ENCODE assay signal across 1 cellular context in the genomic region with DNA sequence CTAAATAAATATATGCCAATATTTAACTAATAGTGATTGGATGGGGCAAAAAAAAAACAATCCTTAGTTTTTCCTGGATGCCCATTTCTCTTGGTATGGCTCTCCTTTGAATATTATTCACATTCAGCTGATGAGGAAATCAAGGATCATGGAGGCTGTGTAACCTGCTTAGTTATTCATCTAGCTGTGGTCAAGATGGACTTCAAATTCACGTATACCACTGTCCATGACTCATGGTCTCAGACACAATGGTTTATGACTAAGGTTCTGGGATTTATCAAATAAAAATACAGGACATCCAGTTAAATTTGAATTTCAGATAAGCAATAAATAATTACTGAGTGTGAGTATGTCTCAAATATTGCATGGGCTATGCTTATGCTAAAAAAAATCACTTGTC.
TF ChIP-seq lines count a peak whose summit lies in the region.

No MANE protein-coding gene starts in this region.

TF ChIP-seq in WTC11, 78 proteins besides CTCF, POLR2A, EP300 and RAD21 (continued from another document):
- TF ChIP-seq, protein P1, sequence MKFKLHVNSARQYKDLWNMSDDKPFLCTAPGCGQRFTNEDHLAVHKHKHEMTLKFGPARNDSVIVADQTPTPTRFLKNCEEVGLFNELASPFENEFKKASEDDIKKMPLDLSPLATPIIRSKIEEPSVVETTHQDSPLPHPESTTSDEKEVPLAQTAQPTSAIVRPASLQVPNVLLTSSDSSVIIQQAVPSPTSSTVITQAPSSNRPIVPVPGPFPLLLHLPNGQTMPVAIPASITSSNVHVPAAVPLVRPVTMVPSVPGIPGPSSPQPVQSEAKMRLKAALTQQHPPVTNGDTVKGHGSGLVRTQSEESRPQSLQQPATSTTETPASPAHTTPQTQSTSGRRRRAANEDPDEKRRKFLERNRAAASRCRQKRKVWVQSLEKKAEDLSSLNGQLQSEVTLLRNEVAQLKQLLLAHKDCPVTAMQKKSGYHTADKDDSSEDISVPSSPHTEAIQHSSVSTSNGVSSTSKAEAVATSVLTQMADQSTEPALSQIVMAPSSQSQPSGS (CRISPR knock-in tag; IDR thresholded peaks at IDR 0.05; ENCODE audit: borderline replicate concordance, low read depth): no peak
- no peak for TF ChIP-seq TEAD4 (CRISPR knock-in tag; IDR thresholded peaks at IDR 0.05)
- no peak for TF ChIP-seq ZNF423 (CRISPR knock-in tag; IDR thresholded peaks at IDR 0.05)
- no peak for TF ChIP-seq JAZF1 (CRISPR knock-in tag; IDR thresholded peaks at IDR 0.05)
- TF ChIP-seq, protein P2, sequence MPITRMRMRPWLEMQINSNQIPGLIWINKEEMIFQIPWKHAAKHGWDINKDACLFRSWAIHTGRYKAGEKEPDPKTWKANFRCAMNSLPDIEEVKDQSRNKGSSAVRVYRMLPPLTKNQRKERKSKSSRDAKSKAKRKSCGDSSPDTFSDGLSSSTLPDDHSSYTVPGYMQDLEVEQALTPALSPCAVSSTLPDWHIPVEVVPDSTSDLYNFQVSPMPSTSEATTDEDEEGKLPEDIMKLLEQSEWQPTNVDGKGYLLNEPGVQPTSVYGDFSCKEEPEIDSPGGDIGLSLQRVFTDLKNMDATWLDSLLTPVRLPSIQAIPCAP (CRISPR knock-in tag; IDR thresholded peaks at IDR 0.05): no peak
- TF ChIP-seq, protein P3, sequence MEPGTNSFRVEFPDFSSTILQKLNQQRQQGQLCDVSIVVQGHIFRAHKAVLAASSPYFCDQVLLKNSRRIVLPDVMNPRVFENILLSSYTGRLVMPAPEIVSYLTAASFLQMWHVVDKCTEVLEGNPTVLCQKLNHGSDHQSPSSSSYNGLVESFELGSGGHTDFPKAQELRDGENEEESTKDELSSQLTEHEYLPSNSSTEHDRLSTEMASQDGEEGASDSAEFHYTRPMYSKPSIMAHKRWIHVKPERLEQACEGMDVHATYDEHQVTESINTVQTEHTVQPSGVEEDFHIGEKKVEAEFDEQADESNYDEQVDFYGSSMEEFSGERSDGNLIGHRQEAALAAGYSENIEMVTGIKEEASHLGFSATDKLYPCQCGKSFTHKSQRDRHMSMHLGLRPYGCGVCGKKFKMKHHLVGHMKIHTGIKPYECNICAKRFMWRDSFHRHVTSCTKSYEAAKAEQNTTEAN (CRISPR knock-in tag; IDR thresholded peaks at IDR 0.05): no peak
- TF ChIP-seq, protein P4, sequence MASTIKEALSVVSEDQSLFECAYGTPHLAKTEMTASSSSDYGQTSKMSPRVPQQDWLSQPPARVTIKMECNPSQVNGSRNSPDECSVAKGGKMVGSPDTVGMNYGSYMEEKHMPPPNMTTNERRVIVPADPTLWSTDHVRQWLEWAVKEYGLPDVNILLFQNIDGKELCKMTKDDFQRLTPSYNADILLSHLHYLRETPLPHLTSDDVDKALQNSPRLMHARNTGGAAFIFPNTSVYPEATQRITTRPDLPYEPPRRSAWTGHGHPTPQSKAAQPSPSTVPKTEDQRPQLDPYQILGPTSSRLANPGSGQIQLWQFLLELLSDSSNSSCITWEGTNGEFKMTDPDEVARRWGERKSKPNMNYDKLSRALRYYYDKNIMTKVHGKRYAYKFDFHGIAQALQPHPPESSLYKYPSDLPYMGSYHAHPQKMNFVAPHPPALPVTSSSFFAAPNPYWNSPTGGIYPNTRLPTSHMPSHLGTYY (CRISPR knock-in tag; IDR thresholded peaks at IDR 0.05): no peak
